Comparison of ENCODE assay signal across 28 cellular contexts in the genomic region with DNA sequence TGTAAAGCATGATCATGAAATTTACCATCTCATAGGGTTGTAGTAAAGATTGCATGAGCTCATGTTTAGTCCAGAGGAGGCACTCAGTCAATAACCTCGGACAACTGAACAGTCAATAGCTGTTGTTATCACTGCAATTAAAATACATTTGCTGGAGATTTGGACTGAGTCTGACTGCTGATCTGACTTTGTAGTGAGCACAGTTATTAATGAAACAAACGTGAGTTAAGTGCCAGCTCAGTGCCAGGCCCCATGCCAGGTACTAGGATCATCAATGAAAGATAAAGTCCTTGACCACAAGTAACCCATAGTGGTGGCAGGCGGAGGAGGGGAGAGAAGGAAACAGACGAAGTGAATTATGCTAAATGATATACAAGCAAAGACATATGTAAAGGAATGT. TPM values are rescaled to one million over a fixed set of nuclear protein-coding genes. Genes with fewer than 3 reads are reported as not detected.
DNase-seq lines count a peak whose midpoint lies in the region; ATAC-seq, FAIRE-seq and TF ChIP-seq lines count a peak whose summit lies in the region.
"Had no signal": no experiment of that assay in that cellular context is flagged by ENCODE, and none has a peak within 500 bp of the region (broad histone marks: within the 10 kb centered on the region; RNA-seq: fewer than 3 reads in every experiment).

No MANE protein-coding gene starts in this region.

- TF ChIP-seq POLR2A in HepG2 (IDR thresholded peaks at IDR 0.05; ENCODE audit: insufficient read depth in 1 of 2, low read depth in 2 of 2, low read length in 2 of 2) (no peak), body of pancreas (IDR thresholded peaks at IDR 0.05) (no peak)

- no peak for TF ChIP-seq RAD21 in liver (IDR thresholded peaks at IDR 0.05)
- TF ChIP-seq RAD21 in HepG2 (CRISPR knock-in tag; IDR thresholded peaks at IDR 0.05), result no peak

- TF ChIP-seq EP300 in HepG2 (IDR thresholded peaks at IDR 0.05; ENCODE audit: low read depth in 2 of 2, low read length in 2 of 2) (no peak), HepG2 (CRISPR knock-in tag; IDR thresholded peaks at IDR 0.05; ENCODE audit: borderline replicate concordance) (no peak)

- H3K27me3 ChIP-seq in liver (ENCODE audit: control insufficient read depth in 4 of 4, insufficient read depth in 4 of 4, low read length in 3 of 4) (no peaks in the 10 kb centered on the region), HepG2 (ENCODE audit: control insufficient read depth in 1 of 2, insufficient read depth in 2 of 2, low read length in 2 of 2) (peaks cover 0 to 23% of the 10 kb centered on the region in 2 experiments; a peak in 2 of 5 replicates), endocrine pancreas (ENCODE audit: control insufficient read depth, insufficient read depth, low read length) (no peaks in the 10 kb centered on the region), body of pancreas (no peaks in the 10 kb centered on the region)
- H3K27me3 ChIP-seq: Peyer's patch, tibial artery had no signal

- intact Hi-C loops in HepG2 (cut with micrococcal nuclease; ENCODE audit: unreplicated experiment) (no loop called here), body of pancreas (cut with DNase I) (no loop called here)

- peaks cover 9% of the 10 kb centered on the region for H3K27me3 Mint-ChIP-seq in type B pancreatic cell

- no TSS peak for BruUV-seq in HepG2 (replicated peaks; lab: Mats Ljungman, UMichigan)

- no peak overlapping the region for H2AFZ ChIP-seq in HepG2 (ENCODE audit: low read length)

- H3K4me1 Mint-ChIP-seq in type B pancreatic cell (ENCODE audit: unreplicated experiment), result peaks cover 41% of the 10 kb centered on the region
- H3K4me1 Mint-ChIP-seq: activated CD4-positive, alpha-beta T cell treated with anti-CD3 and anti-CD28 coated beads for 36 hours; CD8-positive, alpha-beta memory T cell; stimulated activated naive CD8-positive, alpha-beta T cell treated with anti-CD3 and anti-CD28 coated beads, Interleukin-15, amount 100 ng/mL, for 72 hours had no signal

- H3K4me3 ChIP-seq in liver (ENCODE audit: low read depth in 1 of 3, low read length in 3 of 3) (no peak overlapping the region), HepG2 (replicated peaks in 1 of 3; ENCODE audit: insufficient read depth in 1 of 3, low read depth in 2 of 3, low read length in 3 of 3) (no peak overlapping the region), endocrine pancreas (ENCODE audit: control insufficient read depth, insufficient read depth, low read length) (peak overlapping the region; percentile 24), body of pancreas (no peak overlapping the region)
- H3K4me3 ChIP-seq: colonic mucosa had no signal

- H3K4me1 ChIP-seq in liver (ENCODE audit: control insufficient read depth in 4 of 4, insufficient read depth in 4 of 4, low read length in 3 of 4) (peaks cover 4 to 19% (median 7%) of the 10 kb centered on the region in 4 donors), HepG2 (ENCODE audit: insufficient read depth, low read length) (peaks cover 27% of the 10 kb centered on the region), endocrine pancreas (ENCODE audit: control insufficient read depth, insufficient read depth, low read length) (peaks cover 5% of the 10 kb centered on the region), body of pancreas (peaks cover 10% of the 10 kb centered on the region)
- H3K4me1 ChIP-seq: colonic mucosa had no signal

- 34% methylated on average over 4 of the region's 4 CpGs for WGBS in liver
- WGBS in HepG2 (ENCODE audit: low lambda C conversion rate), result 34% methylated on average over 4 of the region's 4 CpGs
- WGBS in body of pancreas, 2 donors, result 41 to 42% methylated on average over 4 of the region's 4 CpGs

- ATAC-seq in HepG2, result no peak
- peak; percentile 29 for ATAC-seq in left lobe of liver
- no peak for ATAC-seq in HG03139 (IDR thresholded peaks at IDR 0.05; ENCODE audit: unreplicated experiment)
- ATAC-seq in body of pancreas, result no peak
- ATAC-seq: activated CD4-positive, alpha-beta T cell treated with anti-CD3 and anti-CD28 coated beads for 36 hours; activated CD8-positive, alpha-beta T cell treated with anti-CD3 and anti-CD28 coated beads for 36 hours; stimulated activated naive CD8-positive, alpha-beta T cell treated with anti-CD3 and anti-CD28 coated beads, Interleukin-15, amount 100 ng/mL, for 72 hours had no signal

- in situ Hi-C loops in HepG2 (cut with HindIII; ENCODE audit: extremely low pct_ligation_motif_present, low pct_unique_long_range_greater_than_20kb), result no loop called here

- FAIRE-seq in HepG2 (lab: Jason Lieb, UNC), result no peak
- FAIRE-seq: GM18507 had no signal

- peak overlapping the region; percentile 80 for H3K4me3 Mint-ChIP-seq in type B pancreatic cell
- H3K4me3 Mint-ChIP-seq: activated CD4-positive, alpha-beta T cell treated with anti-CD3 and anti-CD28 coated beads for 36 hours; activated CD8-positive, alpha-beta T cell treated with anti-CD3 and anti-CD28 coated beads for 36 hours; activated naive CD4-positive, alpha-beta T cell treated with anti-CD3 and anti-CD28 coated beads for 36 hours; CD8-positive, alpha-beta memory T cell; stimulated activated naive CD8-positive, alpha-beta T cell treated with anti-CD3 and anti-CD28 coated beads, Interleukin-15, amount 100 ng/mL, for 72 hours; T-helper 2 cell treated with Interferon-gamma antibody and Interleukin-4, amounts not matched to agents 5 μg/mL and 100 μg/mL, for 36 hours had no signal

- DNase-seq in HepG2 (ENCODE audit: low spot score) (no peak), left lobe of liver (ENCODE audit: low spot score) (peak; percentile 54), type B pancreatic cell (ENCODE audit: extremely low spot score, unreplicated experiment) (no peak), NCI-H2081 treated with DMSO at 0.1 percent for 48 hours (lab: John Stamatoyannopoulos, UW) (no peak), body of pancreas (no peak)
- DNase-seq: activated CD4-positive, alpha-beta T cell treated with anti-CD3 and anti-CD28 coated beads for 36 hours; activated CD8-positive, alpha-beta memory T cell treated with anti-CD3 and anti-CD28 coated beads, Interleukin-2, amount 50 U/mL, for 48 hours; activated CD8-positive, alpha-beta T cell treated with anti-CD3 and anti-CD28 coated beads for 36 hours; activated naive CD4-positive, alpha-beta T cell treated with anti-CD3 and anti-CD28 coated beads for 36 hours; CD8-positive, alpha-beta memory T cell; colonic mucosa; effector CD8-positive, alpha-beta T cell; GM23248; mesenchymal stem cell; NCI-H1092; NCI-H1694; NCI-H524 treated with DMSO at 0.1 percent for 48 hours; Peyer's patch; stimulated activated CD4-positive, alpha-beta T cell treated with anti-CD3 and anti-CD28 coated beads, Interleukin-12 subunit alpha, Interleukin-12 subunit beta, amount 100 ng/mL, for 4 hours; stimulated activated CD4-positive, alpha-beta T cell treated with anti-CD3 and anti-CD28 coated beads, Interleukin-2, amount 100 ng/mL, for 48 hours; stimulated activated naive CD8-positive, alpha-beta T cell treated with anti-CD3 and anti-CD28 coated beads, Interleukin-15, amount 100 ng/mL, for 72 hours; tibial artery had no signal

- POLR2A ChIA-PET in HepG2 (lab: Yijun Ruan, JAX), result no interaction called here

- H3K27ac Mint-ChIP-seq in type B pancreatic cell, result no peak overlapping the region
- H3K27ac Mint-ChIP-seq: activated CD4-positive, alpha-beta T cell treated with anti-CD3 and anti-CD28 coated beads for 36 hours; activated CD8-positive, alpha-beta T cell treated with anti-CD3 and anti-CD28 coated beads for 36 hours; activated naive CD4-positive, alpha-beta T cell treated with anti-CD3 and anti-CD28 coated beads for 36 hours; CD8-positive, alpha-beta memory T cell; T-helper 2 cell treated with Interferon-gamma antibody and Interleukin-4, amounts not matched to agents 5 μg/mL and 100 μg/mL, for 36 hours had no signal

- H4K20me1 ChIP-seq in HepG2 (ENCODE audit: insufficient read depth, low read length), result no peaks in the 10 kb centered on the region

- peaks cover 12% of the 10 kb centered on the region for H3K9me3 Mint-ChIP-seq in type B pancreatic cell
- H3K9me3 Mint-ChIP-seq: activated CD8-positive, alpha-beta T cell treated with anti-CD3 and anti-CD28 coated beads for 36 hours; activated naive CD4-positive, alpha-beta T cell treated with anti-CD3 and anti-CD28 coated beads for 36 hours; stimulated activated naive CD8-positive, alpha-beta T cell treated with anti-CD3 and anti-CD28 coated beads, Interleukin-15, amount 100 ng/mL, for 72 hours; T-helper 2 cell treated with Interferon-gamma antibody and Interleukin-4, amounts not matched to agents 5 μg/mL and 100 μg/mL, for 36 hours had no signal

- H3K9ac ChIP-seq in liver (ENCODE audit: low read depth in 1 of 2, low read length in 2 of 2) (no peak overlapping the region), HepG2 (ENCODE audit: insufficient read depth, low read depth, low read length) (no peak overlapping the region), endocrine pancreas (ENCODE audit: control insufficient read depth, insufficient read depth, low read length) (no peak overlapping the region)

- no peaks in the 10 kb centered on the region for H3K9me3 ChIP-seq in liver (ENCODE audit: control insufficient read depth in 4 of 4, low read length in 3 of 4)
- peaks cover 9% of the 10 kb centered on the region for H3K9me3 ChIP-seq in HepG2 (ENCODE audit: low read length)
- no peaks in the 10 kb centered on the region for H3K9me3 ChIP-seq in endocrine pancreas (ENCODE audit: control insufficient read depth, low read length)
- no peaks in the 10 kb centered on the region for H3K9me3 ChIP-seq in body of pancreas
- H3K9me3 ChIP-seq: colonic mucosa, neutrophil, Peyer's patch, tibial artery had no signal

- peaks cover 3% of the 10 kb centered on the region for H3K36me3 Mint-ChIP-seq in type B pancreatic cell
- H3K36me3 Mint-ChIP-seq: CD8-positive, alpha-beta memory T cell had no signal

- H3K79me2 ChIP-seq in HepG2 (ENCODE audit: insufficient read depth, low read length), result no peaks in the 10 kb centered on the region

- no peak overlapping the region for H3K27ac ChIP-seq in liver (ENCODE audit: low read depth in 1 of 2, low read length in 2 of 2)
- no peak overlapping the region for H3K27ac ChIP-seq in HepG2 (ENCODE audit: extremely low read length, insufficient read depth, low read length)
- H3K27ac ChIP-seq in body of pancreas, result no peak overlapping the region
- H3K27ac ChIP-seq: neutrophil had no signal

- H3K4me2 ChIP-seq in HepG2 (ENCODE audit: low read depth, low read length), result no peak overlapping the region

- no peak for TF ChIP-seq CTCF in liver (IDR thresholded peaks at IDR 0.05; ENCODE audit: low read depth, low read length, missing input control)
- no peak for TF ChIP-seq CTCF in HepG2 (CRISPR knock-in tag; IDR thresholded peaks at IDR 0.05)
- TF ChIP-seq CTCF in type B pancreatic cell (conservative IDR thresholded peaks at IDR 0.05), result no peak
- no peak for TF ChIP-seq CTCF in body of pancreas (IDR thresholded peaks at IDR 0.05)

- H3K36me3 ChIP-seq in liver (ENCODE audit: control insufficient read depth in 4 of 4, insufficient read depth in 3 of 4, low read depth in 1 of 4, low read length in 3 of 4), result no peaks in the 10 kb centered on the region
- H3K36me3 ChIP-seq in HepG2 (replicated peaks in 1 of 2; ENCODE audit: control insufficient read depth in 1 of 2, insufficient read depth in 2 of 2, low read length in 2 of 2), result no peaks in the 10 kb centered on the region
- H3K36me3 ChIP-seq in endocrine pancreas (ENCODE audit: control insufficient read depth, insufficient read depth, low read length), result no peaks in the 10 kb centered on the region
- no peaks in the 10 kb centered on the region for H3K36me3 ChIP-seq in body of pancreas (replicated peaks in 1 of 2; ENCODE audit: insufficient read depth in 1 of 2, low read depth in 2 of 2)
- H3K36me3 ChIP-seq: colonic mucosa, neutrophil, Peyer's patch, tibial artery had no signal

- CTCF ChIA-PET in HepG2 (lab: Yijun Ruan, JAX; ENCODE audit: low intra/inter-chr PET ratio, low total read pairs), result no interaction called here

RNA-seq across cellular contexts. Expression of gene PRICKLE2, which starts 43.7 kb away (rescaled TPM):
- total RNA-seq in liver (1 to 10 TPM; 5.4 to 8.0 TPM), HepG2 (2016; rRNA removed; fragmentation: Illumina TruSeq; extraction: Trizol) (0.04 and 0.07 TPM in 2 replicates), left lobe of liver (3.6 TPM), type B pancreatic cell (ENCODE audit: low replicate concordance) (10.0 and 23.6 TPM in 2 replicates), body of pancreas (10 to 100 TPM; 23.4 to 41.5 TPM)
- polyA plus RNA-seq in liver (under 1 TPM; 0.89 to 0.97 TPM), HepG2 (2011; rRNA removed) (0.01 TPM in 2 replicates)
- not detected in 2 replicates for total RNA-seq in HepG2 (2016; cell fraction: cytosol; rRNA removed; fragmentation: Illumina TruSeq; extraction: Trizol; ENCODE audit: low read depth)
- 0.02 and 0.04 TPM in 2 replicates for total RNA-seq in HepG2 (2016; cell fraction: insoluble cytoplasmic fraction; rRNA removed; fragmentation: Illumina TruSeq; extraction: Trizol)
- 0.06 TPM in 1 of 2 replicates, not detected in the other for total RNA-seq in HepG2 (2016; cell fraction: membrane; rRNA removed; fragmentation: Illumina TruSeq; extraction: Trizol)
- total RNA-seq in HepG2 (2016; cell fraction: nucleus; rRNA removed; fragmentation: Illumina TruSeq; extraction: Trizol), result 0.22 and 0.87 TPM in 2 replicates
- 0.01 and 0.03 TPM in 2 replicates for polyA plus RNA-seq in HepG2 (2011; cell fraction: cytosol; rRNA removed)
- polyA plus RNA-seq in HepG2 (2011; cell fraction: nucleus; rRNA removed), result 0.02 and 0.16 TPM in 2 replicates
- 0.07 TPM in 1 of 2 replicates, not detected in the other for polyA plus RNA-seq in HepG2 (2012)
- polyA plus RNA-seq in HepG2 (2016; cell fraction: cytosol; fragmentation: Illumina TruSeq; extraction: Trizol; ENCODE audit: low read depth), result not detected in 2 replicates
- polyA plus RNA-seq in HepG2 (2016; cell fraction: insoluble cytoplasmic fraction; fragmentation: Illumina TruSeq; extraction: Trizol; ENCODE audit: low read depth), result not detected in 2 replicates
- polyA plus RNA-seq in HepG2 (2016; cell fraction: membrane; fragmentation: Illumina TruSeq; extraction: Trizol; ENCODE audit: low read depth), result not detected in 2 replicates
- polyA plus RNA-seq in HepG2 (2016; cell fraction: nucleus; fragmentation: Illumina TruSeq; extraction: Trizol; ENCODE audit: insufficient read depth, low read depth), result 0.12 TPM in 1 of 2 replicates, not detected in the other
- 0.09 and 0.20 TPM in 2 replicates for polyA minus RNA-seq in HepG2 (2011; rRNA and poly(A)+ RNA removed; ENCODE audit: low replicate concordance)
- polyA minus RNA-seq in HepG2 (2011; cell fraction: cytosol; rRNA and poly(A)+ RNA removed), result not detected in 2 replicates
- polyA minus RNA-seq in HepG2 (2011; cell fraction: nucleus; rRNA and poly(A)+ RNA removed), result under 0.01 TPM in 1 of 2 replicates, not detected in the other
- total RNA-seq: activated CD4-positive, alpha-beta T cell treated with anti-CD3 and anti-CD28 coated beads for 36 hours; activated CD8-positive, alpha-beta T cell treated with anti-CD3 and anti-CD28 coated beads for 36 hours; CD8-positive, alpha-beta memory T cell had no signal
- polyA plus RNA-seq: CD8-positive, alpha-beta memory T cell had no signal
